ENCODE assay signal across 20 cellular contexts in the genomic region with DNA sequence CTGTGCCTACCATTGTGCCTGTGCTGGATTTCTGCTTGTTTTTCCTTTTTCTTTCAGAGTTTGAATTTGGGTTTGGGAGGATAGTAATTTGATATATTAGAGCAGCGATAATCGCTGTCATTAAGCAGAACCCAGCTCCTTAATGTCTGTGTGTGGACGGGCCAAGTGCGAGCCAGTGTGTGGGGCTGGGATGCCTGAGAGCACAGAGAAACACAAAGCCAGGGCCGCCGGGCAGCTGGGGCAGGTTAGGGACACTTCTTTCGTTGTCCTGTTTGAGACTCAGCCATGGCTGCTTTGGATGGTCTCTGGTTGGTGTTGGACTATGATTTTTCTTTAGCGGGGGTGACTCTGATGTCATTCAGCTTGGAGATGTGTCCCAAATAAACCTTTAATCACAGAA.
"Had no signal": no experiment of that assay in that cellular context is flagged by ENCODE, and none has a peak within 500 bp of the region (broad histone marks: within the 10 kb centered on the region; RNA-seq: fewer than 3 reads in every experiment).

No MANE protein-coding gene starts in this region.

- DNase-seq: activated B cell treated with CpG ODN at 0.5 μM for 24 hours; activated CD4-positive, alpha-beta T cell treated with anti-CD3 and anti-CD28 coated beads for 4 hours; activated CD4-positive, alpha-beta T cell treated with anti-CD3 and anti-CD28 coated beads, Interleukin-2, amount 50 U/mL, for 48 hours; activated CD8-positive, alpha-beta memory T cell treated with anti-CD3 and anti-CD28 coated beads, Interleukin-2, amount 50 U/mL, for 48 hours; activated effector memory CD4-positive, alpha-beta T cell treated with Interleukin-2 at 50 U/mL for 16 hours; activated naive CD4-positive, alpha-beta T cell treated with anti-CD3 and anti-CD28 coated beads for 36 hours; activated T-cell treated with anti-CD3 and anti-CD28 coated beads, Interleukin-2, amount 50 U/mL, for 72 hours; cerebellar nuclear complex; cortex of kidney; left ventricle myocardium superior; right cardiac atrium; stimulated activated CD4-positive, alpha-beta T cell treated with anti-CD3 and anti-CD28 coated beads, Interleukin-4, amount 100 ng/mL, for 4 hours; stimulated activated naive CD8-positive, alpha-beta T cell treated with anti-CD3 and anti-CD28 coated beads, Interleukin-15, Interleukin-2, amounts not matched to agents 100 U/mL and 50 U/mL, for 24 hours; T-helper 1 cell; T-helper 9 cell had no signal

- H3K27ac ChIP-seq: breast epithelium, epithelial cell of prostate, gastroesophageal sphincter, pancreas, psoas muscle had no signal
